Comparison of ENCODE assay signal across 8 cellular contexts in genomic region chr4:10893417-10893816, GRCh38.
DNase-seq lines count a peak whose midpoint lies in the region; ATAC-seq and TF ChIP-seq lines count a peak whose summit lies in the region.

No MANE protein-coding gene starts in this region.

- peaks cover 2% of the 10 kb centered on the region for H3K27me3 Mint-ChIP-seq in HFFc6 (ENCODE audit: insufficient read depth)

- H3K9me3 Mint-ChIP-seq in HFFc6, result peaks cover 36% of the 10 kb centered on the region

- no peak overlapping the region for H2BK5ac ChIP-seq in IMR-90 (ENCODE audit: low read depth, low read length, poor library complexity, severe bottlenecking)

- no peaks in the 10 kb centered on the region for H3K9me1 ChIP-seq in IMR-90 (ENCODE audit: insufficient read depth, low read length)

- H4K20me1 ChIP-seq in IMR-90 (ENCODE audit: insufficient read depth, low read length), result no peaks in the 10 kb centered on the region

- no peak overlapping the region for H4K91ac ChIP-seq in IMR-90 (ENCODE audit: insufficient read depth, low read depth, low read length)

- H3K4me3 ChIP-seq in IMR-90 (ENCODE audit: insufficient read depth, low read depth, low read length), result no peak overlapping the region

- no peak overlapping the region for H3K56ac ChIP-seq in IMR-90 (ENCODE audit: extremely low read depth, insufficient read depth, low read length)

- no peak overlapping the region for H3K18ac ChIP-seq in IMR-90 (ENCODE audit: low read depth, low read length)

- H3K36me3 ChIP-seq in IMR-90 (ENCODE audit: control insufficient read depth, insufficient read depth, low read length), result no peaks in the 10 kb centered on the region

- no peak overlapping the region for H3K9ac ChIP-seq in IMR-90 (ENCODE audit: low read depth, low read length)

- H3K14ac ChIP-seq in IMR-90 (replicated peaks; ENCODE audit: low read depth, low read length), result no peak overlapping the region

- H2AFZ ChIP-seq in IMR-90 (replicated peaks; ENCODE audit: low read length, poor library complexity), result no peak overlapping the region

- H3K4me1 Mint-ChIP-seq in HFFc6 (ENCODE audit: low read depth), result no peaks in the 10 kb centered on the region

- ATAC-seq in GM19351 (IDR thresholded peaks at IDR 0.05; ENCODE audit: unreplicated experiment) (peak; percentile 86), IMR-90 (ENCODE audit: low read depth) (no peak)

- no peak overlapping the region for H3K27ac Mint-ChIP-seq in HFFc6

- H2AK9ac ChIP-seq in IMR-90 (replicated peaks; ENCODE audit: low read depth, low read length, poor library complexity), result no peak overlapping the region

- dilution Hi-C loops in IMR-90 (cut with HindIII; ENCODE audit: low sequenced_read_pairs, unreplicated experiment), result no loop called here

- H3K4ac ChIP-seq in IMR-90 (ENCODE audit: low read depth, low read length), result no peak overlapping the region

- no peaks in the 10 kb centered on the region for H3K36me3 Mint-ChIP-seq in HFFc6 (ENCODE audit: low read depth)

- TF ChIP-seq CTCF in IMR-90 (conservative IDR thresholded peaks at IDR 0.05; ENCODE audit: low read depth, low read length) (0 out of 2 replicates have a peak, but pooled peaks have one; percentile 8), HFFc6 (IDR thresholded peaks at IDR 0.05) (no peak)

- H3K4me1 ChIP-seq in IMR-90 (ENCODE audit: control insufficient read depth, insufficient read depth, low read length), result no peaks in the 10 kb centered on the region

- no peak overlapping the region for H2AK5ac ChIP-seq in IMR-90 (ENCODE audit: low read depth, low read length)

- no peak overlapping the region for H3K23ac ChIP-seq in IMR-90 (ENCODE audit: low read depth, low read length)

- no peak for TF ChIP-seq RAD21 in IMR-90 (IDR thresholded peaks at IDR 0.05; ENCODE audit: low read length)

- no peak overlapping the region for H4K5ac ChIP-seq in IMR-90 (ENCODE audit: low read depth, low read length)

- H3K27me3 ChIP-seq in IMR-90 (ENCODE audit: control insufficient read depth, insufficient read depth, low read length), result no peaks in the 10 kb centered on the region

- no peaks in the 10 kb centered on the region for H3K9me3 ChIP-seq in IMR-90 (ENCODE audit: control insufficient read depth, insufficient read depth, low read length)

- CTCF ChIA-PET in IMR-90 (lab: Yijun Ruan, JAX), result no interaction called here

- no peaks in the 10 kb centered on the region for H3K79me1 ChIP-seq in IMR-90 (ENCODE audit: low read depth in 1 of 2, low read length in 2 of 2)

- H2BK120ac ChIP-seq in IMR-90 (ENCODE audit: low read depth, low read length), result no peak overlapping the region

- H2BK15ac ChIP-seq in IMR-90 (ENCODE audit: low read depth, low read length), result no peak overlapping the region

- H3K27ac ChIP-seq in IMR-90 (ENCODE audit: insufficient read depth, low read length), result no peak overlapping the region

- no peak overlapping the region for H3K4me3 Mint-ChIP-seq in HFFc6

- no peak overlapping the region for H2BK20ac ChIP-seq in IMR-90 (ENCODE audit: low read depth, low read length)

- no peak overlapping the region for H4K8ac ChIP-seq in IMR-90 (ENCODE audit: low read depth in 2 of 2, low read length in 2 of 2)

- no peak overlapping the region for H3K4me2 ChIP-seq in IMR-90 (ENCODE audit: low read depth, low read length)

- POLR2A ChIA-PET in IMR-90 (lab: Charles Lee; ENCODE audit: unreplicated experiment), result no interaction called here

- intact Hi-C loops in IMR-90 (cut with micrococcal nuclease), result no loop called here

- BruUV-seq in IMR-90 (replicated peaks; lab: Mats Ljungman, UMichigan), result no TSS peak

- no peak for TF ChIP-seq POLR2A in IMR-90 (IDR thresholded peaks at IDR 0.05; ENCODE audit: low read depth, low read length)

- peak; percentile 22 for DNase-seq in DMS53 treated with DMSO at 0.1 percent for 48 hours (lab: John Stamatoyannopoulos, UW; ENCODE audit: unreplicated experiment)
- DNase-seq in IMR-90, result no peak
- DNase-seq in germinal center (ENCODE audit: low spot score), result peak; percentile 2
- DNase-seq in SK-N-DZ (ENCODE audit: low spot score), result no peak
- DNase-seq in NCI-H345 (lab: John Stamatoyannopoulos, UW), result no peak
- no peak for DNase-seq in HFFc6
- no peak for DNase-seq in NCI-H82 (lab: John Stamatoyannopoulos, UW)

- in situ Hi-C loops in IMR-90 (cut with MboI; ENCODE audit: low sequenced_read_pairs), result no loop called here

TF ChIP-seq in IMR-90, 13 proteins besides CTCF, POLR2A, EP300 and RAD21:
- TF ChIP-seq USF2 (IDR thresholded peaks at IDR 0.05; ENCODE audit: low read depth, low read length) (no peak), RFX5 (IDR thresholded peaks at IDR 0.05; ENCODE audit: low read depth, low read length) (no peak), CHD1 (IDR thresholded peaks at IDR 0.05; ENCODE audit: low read depth, low read length) (no peak), BHLHE40 (IDR thresholded peaks at IDR 0.05; ENCODE audit: low read depth, low read length) (no peak), ELK1 (IDR thresholded peaks at IDR 0.05; ENCODE audit: borderline replicate concordance, low read depth, low read length) (no peak), NFE2L2 (IDR thresholded peaks at IDR 0.05; ENCODE audit: low read depth, low read length) (no peak), RCOR1 (IDR thresholded peaks at IDR 0.05; ENCODE audit: insufficient replicate concordance, low read length) (no peak), CEBPB (IDR thresholded peaks at IDR 0.05; ENCODE audit: low read depth, low read length) (no peak), MAZ (IDR thresholded peaks at IDR 0.05; ENCODE audit: borderline replicate concordance, low read depth, low read length) (no peak), FOS (IDR thresholded peaks at IDR 0.05; ENCODE audit: low read depth, low read length) (no peak)

Comparison
In these comparisons a context has a peak if more than half of its experiments do, and no peak if none do; other contexts are left out.
1. DNase-seq: peak in DMS53 treated with DMSO at 0.1 percent for 48 hours (single experiment) and germinal center (single experiment); none in IMR-90 (single experiment), SK-N-DZ (single experiment), NCI-H345 (single experiment), HFFc6 (single experiment) and NCI-H82 (single experiment).